21 cellular contexts compared by ENCODE assay signal in the genomic region with DNA sequence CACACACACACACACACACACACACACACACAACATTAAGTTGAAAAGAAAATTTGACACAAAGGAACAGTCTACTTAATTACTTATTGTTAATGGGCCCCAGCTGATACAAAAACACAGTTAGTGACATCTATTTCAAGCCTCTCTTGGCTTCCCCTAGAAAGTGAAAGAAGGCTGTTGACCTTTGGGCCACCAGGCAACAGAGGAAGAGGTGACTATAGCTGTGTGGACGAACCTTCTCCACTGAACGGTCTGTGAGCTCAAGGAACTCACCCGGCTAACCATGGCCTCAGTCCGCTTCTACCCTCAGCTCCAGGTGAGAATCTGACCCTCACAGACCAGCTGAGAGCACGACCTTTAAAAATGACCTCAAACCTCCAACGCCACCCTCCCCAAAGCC. TPM values are rescaled to one million over a fixed set of nuclear protein-coding genes. Genes with fewer than 3 reads are reported as not detected.
DNase-seq lines count a peak whose midpoint lies in the region; ATAC-seq and TF ChIP-seq lines count a peak whose summit lies in the region.
"Had no signal": no experiment of that assay in that cellular context is flagged by ENCODE, and none has a peak within 500 bp of the region (broad histone marks: within the 10 kb centered on the region; RNA-seq: fewer than 3 reads in every experiment).

No MANE protein-coding gene starts in this region.

- H3K4me3 Mint-ChIP-seq in stimulated activated memory B cell treated with anti-CD40 and anti-IgM and Interleukin-4, amounts not matched to agents 10 μg/mL and 1 μg/mL and 100 μg/mL, for 72 hours, result no peak overlapping the region
- H3K4me3 Mint-ChIP-seq: CD4-positive, alpha-beta memory T cell had no signal

- no peaks in the 10 kb centered on the region for H3K9me3 ChIP-seq in thyroid gland
- H3K9me3 ChIP-seq: BE2C had no signal

- H3K4me1 ChIP-seq in thyroid gland, result no peaks in the 10 kb centered on the region
- H3K4me1 ChIP-seq: BE2C had no signal

- TF ChIP-seq POLR2A in thyroid gland (IDR thresholded peaks at IDR 0.05), result no peak

- DNase-seq in NOMO-1 treated with DMSO at 0.1 percent for 48 hours (lab: John Stamatoyannopoulos, UW; ENCODE audit: unreplicated experiment), result peak; percentile 57
- no peak for DNase-seq in NOMO-1 treated with dmso at 0.1 percent for 144 hours (lab: John Stamatoyannopoulos, UW; ENCODE audit: unreplicated experiment)
- peak; percentile 15 for DNase-seq in RPMI8226
- DNase-seq in DMS 273 (lab: John Stamatoyannopoulos, UW; ENCODE audit: unreplicated experiment), result no peak
- DNase-seq in thyroid gland, result no peak
- DNase-seq: BE2C; CD4-positive, alpha-beta memory T cell; DMS79 treated with DMSO at 0.1 percent for 48 hours; H7; KBM-7; NCI-H1048; NCI-H1436 treated with DMSO at 0.1 percent for 48 hours; PC-3; SIG-M5; T-helper 1 cell; T-helper 9 cell had no signal

- H3K27ac Mint-ChIP-seq in stimulated activated memory B cell treated with anti-CD40 and anti-IgM and Interleukin-4, amounts not matched to agents 10 μg/mL and 1 μg/mL and 100 μg/mL, for 72 hours, result no peak overlapping the region
- H3K27ac Mint-ChIP-seq: CD4-positive, alpha-beta memory T cell had no signal

- H3K36me3 ChIP-seq in thyroid gland, result no peaks in the 10 kb centered on the region
- H3K36me3 ChIP-seq: BE2C had no signal

- intact Hi-C loops in thyroid gland (cut with DNase I), result no loop called here

- H3K36me3 Mint-ChIP-seq in stimulated activated memory B cell treated with anti-CD40 and anti-IgM and Interleukin-4, amounts not matched to agents 10 μg/mL and 1 μg/mL and 100 μg/mL, for 72 hours, result no peaks in the 10 kb centered on the region
- H3K36me3 Mint-ChIP-seq: CD4-positive, alpha-beta memory T cell had no signal

- no peak for TF ChIP-seq CTCF in thyroid gland (IDR thresholded peaks at IDR 0.05)

- no peak overlapping the region for H3K4me3 ChIP-seq in thyroid gland (replicated peaks in 1 of 3)

- ATAC-seq in GM21786 (IDR thresholded peaks at IDR 0.05; ENCODE audit: unreplicated experiment) (peak; percentile 60), GM18907 (IDR thresholded peaks at IDR 0.05; ENCODE audit: unreplicated experiment) (no peak)
- ATAC-seq in stimulated activated memory B cell treated with anti-CD40 and anti-IgM and Interleukin-4, amounts not matched to agents 10 μg/mL and 1 μg/mL and 100 μg/mL, for 72 hours, result peak; percentile 43
- ATAC-seq: PC-3 had no signal

- no peak overlapping the region for H3K27ac ChIP-seq in thyroid gland
- H3K27ac ChIP-seq: RWPE1 had no signal

- H3K27me3 ChIP-seq in thyroid gland, result no peaks in the 10 kb centered on the region

- H3K4me1 Mint-ChIP-seq in stimulated activated memory B cell treated with anti-CD40 and anti-IgM and Interleukin-4, amounts not matched to agents 10 μg/mL and 1 μg/mL and 100 μg/mL, for 72 hours, result peaks cover 7% of the 10 kb centered on the region

- WGBS in thyroid gland, 2 donors, result 86 to 92% methylated on average over 6 of the region's 6 CpGs

- H3K27me3 Mint-ChIP-seq in stimulated activated memory B cell treated with anti-CD40 and anti-IgM and Interleukin-4, amounts not matched to agents 10 μg/mL and 1 μg/mL and 100 μg/mL, for 72 hours, result peaks cover 34% of the 10 kb centered on the region

- H3K9me3 Mint-ChIP-seq in stimulated activated memory B cell treated with anti-CD40 and anti-IgM and Interleukin-4, amounts not matched to agents 10 μg/mL and 1 μg/mL and 100 μg/mL, for 72 hours, result no peaks in the 10 kb centered on the region

RNA-seq across cellular contexts. Expression of a gene that starts 32.9 kb away (rescaled TPM):
- total RNA-seq in thyroid gland, result under 1 TPM in 3 of 4 donors, not detected in 1; under 0.01 to 0.33 (median 0.10) TPM
- total RNA-seq: CD4-positive, alpha-beta memory T cell; NCI-H460; PC-3 had no signal

Comparison
In these comparisons a context has a peak if more than half of its experiments do, and no peak if none do; other contexts are left out.
1. DNase-seq: peak in NOMO-1 treated with DMSO at 0.1 percent for 48 hours (single experiment) and RPMI8226 (single experiment); none in NOMO-1 treated with dmso at 0.1 percent for 144 hours (single experiment), DMS 273 (single experiment) and thyroid gland (0 of 2).